1 cellular context compared by ENCODE assay signal in genomic region chr6:107539409-107539808, GRCh38.
TF ChIP-seq lines count a peak whose summit lies in the region.

No MANE protein-coding gene starts in this region.

TF ChIP-seq in GM23338, 12 proteins besides CTCF, POLR2A, EP300 and RAD21 (continued from another document):
- TF ChIP-seq ZNF462 (CRISPR knock-in tag; IDR thresholded peaks at IDR 0.05) (no peak), STAT1 (IDR thresholded peaks at IDR 0.05; ENCODE audit: unreplicated experiment) (no peak), ZNF114 (CRISPR knock-in tag; IDR thresholded peaks at IDR 0.05) (no peak), REST (IDR thresholded peaks at IDR 0.05; ENCODE audit: unreplicated experiment) (no peak)
